ENCODE assay signal across 8 cellular contexts in genomic region chr3:15427981-15428380, GRCh38. TPM values are rescaled to one million over a fixed set of nuclear protein-coding genes. Genes with fewer than 3 reads are reported as not detected.
A peak's percentile ranks its signal among the peaks of the same experiment; 100 is the strongest.
DNase-seq lines count a peak whose midpoint lies in the region; ATAC-seq and TF ChIP-seq lines count a peak whose summit lies in the region.

No MANE protein-coding gene starts in this region.

- no peak for DNase-seq in activated T-cell treated with anti-CD3 and anti-CD28 coated beads, Interleukin-2, amount 50 U/mL, for 4 hours
- DNase-seq in activated T-cell treated with anti-CD3 and anti-CD28 coated beads, Interleukin-2, amount 50 U/mL, for 1 hour, result no peak
- no peak for DNase-seq in brain microvascular endothelial cell
- no peak for DNase-seq in lower leg skin (ENCODE audit: low spot score in 2 of 2)
- DNase-seq in upper lobe of right lung, result no peak
- DNase-seq in D341Med (ENCODE audit: low spot score), result no peak
- no peak for DNase-seq in activated CD4-positive, alpha-beta T cell treated with anti-CD3 and anti-CD28 coated beads, Interleukin-2, amount 50 U/mL, for 4 hours
- no peak for DNase-seq in NCI-H1694 treated with DMSO at 0.1 percent for 48 hours (lab: John Stamatoyannopoulos, UW)

- H3K36me3 ChIP-seq in brain microvascular endothelial cell (replicated peaks) (peaks cover 21% of the 10 kb centered on the region), upper lobe of right lung (peaks cover 50% of the 10 kb centered on the region)

- no peaks in the 10 kb centered on the region for H3K27me3 Mint-ChIP-seq in activated T-cell treated with anti-CD3 and anti-CD28 coated beads, Interleukin-2, amount 50 U/mL, for 4 hours (ENCODE audit: low read depth)

- H3K36me3 Mint-ChIP-seq in activated T-cell treated with anti-CD3 and anti-CD28 coated beads, Interleukin-2, amount 50 U/mL, for 4 hours (ENCODE audit: insufficient read depth), result peaks cover 26% of the 10 kb centered on the region

- WGBS in lower leg skin, 2 donors, result 1% methylated on average over 11 of the region's 11 CpGs

- no peak for TF ChIP-seq CTCF in brain microvascular endothelial cell (IDR thresholded peaks at IDR 0.05; ENCODE audit: low read depth, low read length, missing control alignments)
- TF ChIP-seq CTCF in lower leg skin (IDR thresholded peaks at IDR 0.05), result no peak
- TF ChIP-seq CTCF in upper lobe of right lung (IDR thresholded peaks at IDR 0.05), result no peak

- no peaks in the 10 kb centered on the region for H3K9me3 Mint-ChIP-seq in activated T-cell treated with anti-CD3 and anti-CD28 coated beads, Interleukin-2, amount 50 U/mL, for 4 hours

- H3K4me1 ChIP-seq in upper lobe of right lung, result peaks cover 24% of the 10 kb centered on the region

- no peak for TF ChIP-seq POLR2A in lower leg skin (IDR thresholded peaks at IDR 0.05)

- no peak for ATAC-seq in activated T-cell treated with anti-CD3 and anti-CD28 coated beads, Interleukin-2, amount 50 U/mL, for 4 hours
- ATAC-seq in upper lobe of right lung, result peak; percentile 13

- peak overlapping the region; percentile 100 for H3K4me3 Mint-ChIP-seq in activated T-cell treated with anti-CD3 and anti-CD28 coated beads, Interleukin-2, amount 50 U/mL, for 4 hours

- H3K9me3 ChIP-seq in upper lobe of right lung, result no peaks in the 10 kb centered on the region

- peaks cover 52% of the 10 kb centered on the region for H3K4me1 Mint-ChIP-seq in activated T-cell treated with anti-CD3 and anti-CD28 coated beads, Interleukin-2, amount 50 U/mL, for 4 hours (ENCODE audit: low read depth)

- H3K4me3 ChIP-seq in brain microvascular endothelial cell (ENCODE audit: low read depth, low read length) (peak overlapping the region; percentile 83), lower leg skin (ENCODE audit: low read depth, poor library complexity, severe bottlenecking) (peak overlapping the region; percentile 97), upper lobe of right lung (peak overlapping the region; percentile 97)

- H3K27me3 ChIP-seq in brain microvascular endothelial cell (replicated peaks) (no peaks in the 10 kb centered on the region), upper lobe of right lung (no peaks in the 10 kb centered on the region)

- peak overlapping the region; percentile 61 for H3K27ac ChIP-seq in brain microvascular endothelial cell
- peak overlapping the region; percentile 91 for H3K27ac ChIP-seq in upper lobe of right lung

- intact Hi-C loops in lower leg skin (cut with DNase I; ENCODE audit: low total_unique reads) (no loop called here), upper lobe of right lung (cut with DNase I) (no loop called here)

- in situ Hi-C loops in brain microvascular endothelial cell (cut with HindIII; ENCODE audit: low pct_ligation_motif_present, low sequenced_read_pairs), result no loop called here

RNA-seq across cellular contexts. Expression of gene EAF1, which starts 0.6 kb away (rescaled TPM):
- total RNA-seq in activated T-cell treated with anti-CD3 and anti-CD28 coated beads, Interleukin-2, amount 50 U/mL, for 4 hours, result 10 to 100 TPM; 21.8 to 33.2 (median 30.7) TPM
- 10 to 100 TPM; 18.3 to 35.5 (median 28.2) TPM for total RNA-seq in lower leg skin
- 24.6 TPM for total RNA-seq in upper lobe of right lung

RNA-seq across cellular contexts. Expression of gene METTL6, which starts 0.6 kb away (rescaled TPM):
- total RNA-seq in activated T-cell treated with anti-CD3 and anti-CD28 coated beads, Interleukin-2, amount 50 U/mL, for 4 hours, result 10 to 100 TPM; 18.5 to 19.6 (median 18.8) TPM
- total RNA-seq in lower leg skin (10 to 100 TPM in 1 of 4 donors, 1 to 10 TPM in 3; 4.9 to 15.2 (median 7.9) TPM), upper lobe of right lung (14.4 TPM)
